Comparison of ENCODE assay signal across 33 cellular contexts in genomic region chr12:57040750-57041149, GRCh38. TPM values are rescaled to one million over a fixed set of nuclear protein-coding genes. Genes with fewer than 3 reads are reported as not detected.
"Had no signal": no experiment of that assay in that cellular context is flagged by ENCODE, and none has a peak within 500 bp of the region (broad histone marks: within the 10 kb centered on the region; RNA-seq: fewer than 3 reads in every experiment).

No MANE protein-coding gene starts in this region.

- H3K27ac ChIP-seq: lower lobe of right lung, ovary, right atrium auricular region, right lobe of liver, skin epidermis, tibial nerve, uterus had no signal

- H3K4me1 Mint-ChIP-seq: natural killer cell, nephron progenitor cell had no signal

- H3K36me3 Mint-ChIP-seq: naive B cell; natural killer cell; stimulated activated effector memory CD8-positive, alpha-beta T cell treated with anti-CD3 and anti-CD28 coated beads, Interleukin-12 subunit alpha, Interleukin-12 subunit beta, amount 100 ng/mL, for 72 hours; type B pancreatic cell had no signal

- H3K4me3 ChIP-seq: lower lobe of right lung, ovary, right atrium auricular region, right lobe of liver, skin epidermis, tibial nerve, uterus had no signal

- H3K27me3 ChIP-seq: ovary, right atrium auricular region, right lobe of liver, tibial nerve, uterus had no signal

- H3K36me3 ChIP-seq: lower lobe of right lung, ovary, right atrium auricular region, right lobe of liver, tibial nerve, uterus had no signal

- H3K4me1 ChIP-seq: lower lobe of right lung, right atrium auricular region, right lobe of liver, tibial nerve, uterus had no signal

- H3K4me3 Mint-ChIP-seq: naive B cell; natural killer cell; nephron progenitor cell; stimulated activated effector memory CD8-positive, alpha-beta T cell treated with anti-CD3 and anti-CD28 coated beads, Interleukin-12 subunit alpha, Interleukin-12 subunit beta, amount 100 ng/mL, for 72 hours; stimulated activated naive CD8-positive, alpha-beta T cell treated with anti-CD3 and anti-CD28 coated beads, Interleukin-15, Interleukin-2, amounts not matched to agents 100 ng/mL and 50 ng/mL, for 24 hours; type B pancreatic cell had no signal

- ATAC-seq: left cardiac atrium; left lobe of liver; lower lobe of right lung; natural killer cell; right lobe of liver; stimulated activated effector memory CD8-positive, alpha-beta T cell treated with anti-CD3 and anti-CD28 coated beads, Interleukin-12 subunit alpha, Interleukin-12 subunit beta, amount 100 ng/mL, for 72 hours had no signal

- H3K9me3 Mint-ChIP-seq: naive B cell; natural killer cell; nephron progenitor cell; stimulated activated effector memory CD8-positive, alpha-beta T cell treated with anti-CD3 and anti-CD28 coated beads, Interleukin-12 subunit alpha, Interleukin-12 subunit beta, amount 100 ng/mL, for 72 hours; stimulated activated naive CD8-positive, alpha-beta T cell treated with anti-CD3 and anti-CD28 coated beads, Interleukin-15, Interleukin-2, amounts not matched to agents 100 ng/mL and 50 ng/mL, for 24 hours; type B pancreatic cell had no signal

- H3K9me3 ChIP-seq: lower lobe of right lung, ovary, right atrium auricular region, right lobe of liver, tibial nerve, uterus had no signal

- DNase-seq: hippocampal formation; kidney glomerular epithelial cell; left cardiac atrium; lower lobe of right lung; mammary epithelial cell; mesenchymal stem cell; naive B cell; natural killer cell; nephron progenitor cell; ovary; right lobe of liver; stimulated activated CD4-positive, alpha-beta T cell treated with anti-CD3 and anti-CD28 coated beads, Interleukin-12 subunit alpha, Interleukin-12 subunit beta, amount 100 ng/mL, for 4 hours; stimulated activated CD4-positive, alpha-beta T cell treated with anti-CD3 and anti-CD28 coated beads, Interleukin-15, amount 100 ng/mL, for 24 hours; stimulated activated CD4-positive, alpha-beta T cell treated with anti-CD3 and anti-CD28 coated beads, Interleukin-2, amount 100 ng/mL, for 24 hours; stimulated activated CD4-positive, alpha-beta T cell treated with anti-CD3 and anti-CD28 coated beads, Interleukin-4, amount 100 ng/mL, for 1 hour; stimulated activated naive CD4-positive, alpha-beta T cell; uterus had no signal

- H3K27ac Mint-ChIP-seq: natural killer cell; nephron progenitor cell; progenitor cell of endocrine pancreas; stimulated activated effector memory CD8-positive, alpha-beta T cell treated with anti-CD3 and anti-CD28 coated beads, Interleukin-12 subunit alpha, Interleukin-12 subunit beta, amount 100 ng/mL, for 72 hours; stimulated activated naive CD8-positive, alpha-beta T cell treated with anti-CD3 and anti-CD28 coated beads, Interleukin-15, Interleukin-2, amounts not matched to agents 100 ng/mL and 50 ng/mL, for 24 hours; type B pancreatic cell had no signal

RNA-seq across cellular contexts. Expression of gene MYO1A, which starts 9.2 kb away (rescaled TPM):
- total RNA-seq: mammary epithelial cell, renal cortical epithelial cell, temporal lobe had no signal

RNA-seq across cellular contexts. Expression of gene TAC3, which starts 24.4 kb away (rescaled TPM):
- total RNA-seq: left cardiac atrium, left lobe of liver, liver, lower lobe of right lung, mammary epithelial cell, natural killer cell, omental fat pad, ovary, pulmonary artery endothelial cell, renal cortical epithelial cell, right atrium auricular region, right lobe of liver, subcutaneous adipose tissue, tibial nerve, ureter, uterus had no signal
- polyA plus RNA-seq: keratinocyte, liver, mammary epithelial cell had no signal
